27 cellular contexts compared by ENCODE assay signal in genomic region chr4:61246003-61246402, GRCh38. TPM values are rescaled to one million over a fixed set of nuclear protein-coding genes. Genes with fewer than 3 reads are reported as not detected.
DNase-seq lines count a peak whose midpoint lies in the region; ATAC-seq and TF ChIP-seq lines count a peak whose summit lies in the region.
"Had no signal": no experiment of that assay in that cellular context is flagged by ENCODE, and none has a peak within 500 bp of the region (broad histone marks: within the 10 kb centered on the region; RNA-seq: fewer than 3 reads in every experiment).

No MANE protein-coding gene starts in this region.

- TF ChIP-seq CTCF in glutamatergic neuron (IDR thresholded peaks at IDR 0.05; ENCODE audit: partially characterized antibody, unreplicated experiment) (no peak), lower leg skin (IDR thresholded peaks at IDR 0.05) (no peak)

- no peak for TF ChIP-seq POLR2A in lower leg skin (IDR thresholded peaks at IDR 0.05)

- H3K4me1 Mint-ChIP-seq in glutamatergic neuron (ENCODE audit: low read depth, unreplicated experiment), result peaks cover 63% of the 10 kb centered on the region
- H3K4me1 Mint-ChIP-seq: naive thymus-derived CD8-positive, alpha-beta T cell had no signal

- peak; percentile 1 for DNase-seq in NCI-H2171 (lab: John Stamatoyannopoulos, UW)
- peak; percentile 41 for DNase-seq in SHP77 treated with DMSO at 0.1 percent for 48 hours (lab: John Stamatoyannopoulos, UW)
- DNase-seq in glutamatergic neuron, result no peak
- DNase-seq in skeletal muscle cell (ENCODE audit: low read depth), result peak; percentile 36
- DNase-seq in lower leg skin (ENCODE audit: low spot score in 2 of 2), result no peak
- DNase-seq in A172 (ENCODE audit: low spot score), result no peak
- DNase-seq: activated CD4-positive, alpha-beta T cell treated with anti-CD3 and anti-CD28 coated beads, Interleukin-2, amount 50 U/mL, for 4 hours; activated naive CD4-positive, alpha-beta T cell treated with anti-CD3 and anti-CD28 coated beads, Interleukin-2, amount 50 U/mL, for 16 hours; EL; Karpas-422; mesendoderm; naive thymus-derived CD8-positive, alpha-beta T cell; NCI-H2081; NCI-H510A; ovary; stimulated activated CD4-positive, alpha-beta T cell treated with anti-CD3 and anti-CD28 coated beads, Interleukin-12 subunit alpha, Interleukin-12 subunit beta, amount 100 ng/mL, for 4 hours; stimulated activated CD4-positive, alpha-beta T cell treated with anti-CD3 and anti-CD28 coated beads, Interleukin-4, amount 100 ng/mL, for 4 hours; stimulated activated naive CD4-positive, alpha-beta T cell; WERI-Rb-1 had no signal

- peaks cover 7% of the 10 kb centered on the region for H3K27me3 Mint-ChIP-seq in glutamatergic neuron (ENCODE audit: unreplicated experiment)
- H3K27me3 Mint-ChIP-seq: naive thymus-derived CD8-positive, alpha-beta T cell had no signal

- 66 to 69% methylated on average over 1 of the region's 1 CpG for WGBS in lower leg skin, 2 donors

- H3K4me3 ChIP-seq in skeletal muscle cell (ENCODE audit: low read depth, low read length), result no peak overlapping the region
- H3K4me3 ChIP-seq in lower leg skin (ENCODE audit: low read depth, poor library complexity, severe bottlenecking), result no peak overlapping the region
- H3K4me3 ChIP-seq: cardiac muscle cell, ovary, thoracic aorta had no signal

- H3K4me3 Mint-ChIP-seq in glutamatergic neuron (ENCODE audit: unreplicated experiment), result peak overlapping the region; percentile 72
- H3K4me3 Mint-ChIP-seq: activated T-helper 1 cell treated with anti-CD3 and anti-CD28 coated beads, Interleukin-12 subunit alpha, Interleukin-12 subunit beta, Interleukin-2, Interleukin-4 antibody, amounts not matched to agents 30 ng/mL and 10 ng/mL and 1 ng/mL, durations not matched to agents 14 hours and 24 hours and 36 hours; naive thymus-derived CD8-positive, alpha-beta T cell; T-helper 2 cell treated with Interferon-gamma antibody and Interleukin-4, amounts not matched to agents 5 μg/mL and 100 μg/mL, for 36 hours had no signal

- peaks cover 8% of the 10 kb centered on the region for H3K9me3 Mint-ChIP-seq in glutamatergic neuron (ENCODE audit: unreplicated experiment)
- H3K9me3 Mint-ChIP-seq: activated T-helper 1 cell treated with anti-CD3 and anti-CD28 coated beads, Interleukin-12 subunit alpha, Interleukin-12 subunit beta, Interleukin-2, Interleukin-4 antibody, amounts not matched to agents 30 ng/mL and 10 ng/mL and 1 ng/mL, durations not matched to agents 14 hours and 24 hours and 36 hours had no signal

- H3K36me3 Mint-ChIP-seq in glutamatergic neuron (ENCODE audit: unreplicated experiment), result no peaks in the 10 kb centered on the region
- H3K36me3 Mint-ChIP-seq: naive thymus-derived CD8-positive, alpha-beta T cell had no signal

- H3K27ac Mint-ChIP-seq in glutamatergic neuron (ENCODE audit: unreplicated experiment), result peak overlapping the region; percentile 92
- H3K27ac Mint-ChIP-seq: activated T-helper 1 cell treated with anti-CD3 and anti-CD28 coated beads, Interleukin-12 subunit alpha, Interleukin-12 subunit beta, Interleukin-2, Interleukin-4 antibody, amounts not matched to agents 30 ng/mL and 10 ng/mL and 1 ng/mL, durations not matched to agents 14 hours and 24 hours and 36 hours; naive thymus-derived CD8-positive, alpha-beta T cell; T-helper 2 cell treated with Interferon-gamma antibody and Interleukin-4, amounts not matched to agents 5 μg/mL and 100 μg/mL, for 36 hours had no signal

- ATAC-seq in HG03108 (IDR thresholded peaks at IDR 0.05; ENCODE audit: unreplicated experiment), result no peak
- ATAC-seq: HCT116; naive thymus-derived CD8-positive, alpha-beta T cell had no signal

- intact Hi-C loops in lower leg skin (cut with DNase I; ENCODE audit: low total_unique reads), result no loop called here

RNA-seq across cellular contexts. Expression of gene ADGRL3, which starts 45.9 kb away (rescaled TPM):
- total RNA-seq in glutamatergic neuron (ENCODE audit: unreplicated experiment) (193 TPM), lower leg skin (10 to 100 TPM in 2 of 4 donors, 1 to 10 TPM in 2; 1.8 to 21.2 (median 8.2) TPM)
- 1.0 and 5.4 TPM in 2 replicates for total RNA-seq in A172 (2014; rRNA removed; shearing (Covaris generic))
- total RNA-seq: activated T-helper 1 cell treated with anti-CD3 and anti-CD28 coated beads, Interleukin-12 subunit alpha, Interleukin-12 subunit beta, Interleukin-2, Interleukin-4 antibody, amounts not matched to agents 30 ng/mL and 10 ng/mL and 1 ng/mL, durations not matched to agents 14 hours and 24 hours and 36 hours; endothelial cell of umbilical vein; naive thymus-derived CD8-positive, alpha-beta T cell; RPMI7951 had no signal

Comparison
In these comparisons a context has a peak if more than half of its experiments do, and no peak if none do; other contexts are left out.
1. DNase-seq: peak in NCI-H2171 (single experiment), SHP77 treated with DMSO at 0.1 percent for 48 hours (single experiment) and skeletal muscle cell (single experiment); none in glutamatergic neuron (single experiment), lower leg skin (0 of 2) and A172 (single experiment).